In genomic region chr10:58963723-58964124, GRCh38 we compare ENCODE assay signal across 1 cellular context.
TF ChIP-seq lines count a peak whose summit lies in the region.

No MANE protein-coding gene starts in this region.

TF ChIP-seq in HepG2, 621 proteins besides CTCF, POLR2A, EP300 and RAD21 (continued from another document):
- TF ChIP-seq NFAT5 (CRISPR knock-in tag; IDR thresholded peaks at IDR 0.05) (no peak), ZNF709 (CRISPR knock-in tag; IDR thresholded peaks at IDR 0.05) (no peak), AGO2 (optimal IDR thresholded peaks at IDR 0.05; ENCODE audit: low read depth, low read length) (no peak), PATZ1 (CRISPR knock-in tag; IDR thresholded peaks at IDR 0.05) (peak; percentile 31), TERF1 (CRISPR knock-in tag; IDR thresholded peaks at IDR 0.05) (no peak), ZNF530 (CRISPR knock-in tag; IDR thresholded peaks at IDR 0.05; ENCODE audit: low read depth) (no peak), ZNF18 (CRISPR knock-in tag; IDR thresholded peaks at IDR 0.05; ENCODE audit: insufficient replicate concordance) (no peak), DNMT1 (CRISPR knock-in tag; IDR thresholded peaks at IDR 0.05) (no peak), NCOA1 (CRISPR knock-in tag; IDR thresholded peaks at IDR 0.05) (no peak), THYN1 (CRISPR knock-in tag; IDR thresholded peaks at IDR 0.05; ENCODE audit: borderline replicate concordance, low read depth) (no peak), ZNF597 (CRISPR knock-in tag; IDR thresholded peaks at IDR 0.05) (no peak)
